Comparison of ENCODE assay signal across 8 cellular contexts in genomic region chr10:30433779-30434272, GRCh38. TPM values are rescaled to one million over a fixed set of nuclear protein-coding genes. Genes with fewer than 3 reads are reported as not detected.
DNase-seq lines count a peak whose midpoint lies in the region; FAIRE-seq and TF ChIP-seq lines count a peak whose summit lies in the region.

Gene MAP3K8 (plus strand): TSS chr10:30434184. CDS start chr10:30438939, 4,755 bp downstream.

- H2BK120ac ChIP-seq in H9 (ENCODE audit: low read depth, low read length, poor library complexity, severe bottlenecking) = no peak within 1 kb of the TSS

- peak within 1 kb of the TSS; percentile 53 to 78 (median 73); a peak in 5 of 7 replicates for H3K27ac Mint-ChIP-seq in H9
- H3K27ac Mint-ChIP-seq in astrocyte (ENCODE audit: unreplicated experiment) = peak within 1 kb of the TSS; percentile 70

- H3K9me2 ChIP-seq in hepatocyte (replicated peaks; ENCODE audit: insufficient read depth) = no peaks in the 10 kb centered on the region

- TF ChIP-seq CTCF in H9 (conservative IDR thresholded peaks at IDR 0.05) = no peak
- no peak for TF ChIP-seq CTCF in astrocyte (IDR thresholded peaks at IDR 0.05; ENCODE audit: insufficient read depth, low read depth, low read length)
- TF ChIP-seq CTCF in hepatocyte (IDR thresholded peaks at IDR 0.05; ENCODE audit: poor library complexity) = no peak

- peak within 1 kb of the TSS; percentile 79 for H3K18ac ChIP-seq in H9 (ENCODE audit: insufficient read length, low read depth, low read length)

- peak; percentile 54 for TF ChIP-seq POLR2A in GM10847 (IDR thresholded peaks at IDR 0.05; ENCODE audit: extremely low read depth, insufficient read length)

- peak; percentile 90 for DNase-seq in H9
- DNase-seq in MG63 = peak; percentile 82
- peak; percentile 60 for DNase-seq in T1000 (lab: John Stamatoyannopoulos, UW)
- DNase-seq in astrocyte (ENCODE audit: low read depth) = peak; percentile 78
- peak; percentile 93 for DNase-seq in hepatocyte (ENCODE audit: low spot score)
- peak; percentile 92 for DNase-seq in retina
- no peak for DNase-seq in NCI-H524 treated with DMSO at 0.1 percent for 48 hours (lab: John Stamatoyannopoulos, UW)

- H3T11ph ChIP-seq in H9 (ENCODE audit: low read length) = no peak within 1 kb of the TSS

- no peaks in the 10 kb centered on the region for H3K79me2 ChIP-seq in H9 (ENCODE audit: insufficient read depth, low read length)
- H3K79me2 ChIP-seq in astrocyte (ENCODE audit: insufficient read depth, low read length) = peaks cover 5% of the 10 kb centered on the region
- H3K79me2 ChIP-seq in hepatocyte = peaks cover 27% of the 10 kb centered on the region

- H3K27me3 ChIP-seq in H9 (ENCODE audit: insufficient read depth, low read length) (peaks cover 9% of the 10 kb centered on the region; the same call in 1 of the 2 replicates), MG63 (no peaks in the 10 kb centered on the region), astrocyte (ENCODE audit: insufficient read depth, low read length) (no peaks in the 10 kb centered on the region), hepatocyte (no peaks in the 10 kb centered on the region)

- H4K20me1 ChIP-seq in H9 (ENCODE audit: control insufficient read depth, insufficient read depth, insufficient read length) = no peaks in the 10 kb centered on the region
- peaks cover 5% of the 10 kb centered on the region for H4K20me1 ChIP-seq in astrocyte (ENCODE audit: insufficient read depth, low read length)
- H4K20me1 ChIP-seq in hepatocyte (ENCODE audit: insufficient read depth, poor library complexity, severe bottlenecking) = peaks cover 11% of the 10 kb centered on the region

- H2AK5ac ChIP-seq in H9 (ENCODE audit: insufficient read length, low read length) = no peak within 1 kb of the TSS

- no CpG with 5 or more reads among the region's 53 CpGs for WGBS in H9 (ENCODE audit: extremely low coverage, insufficient read length, low lambda C conversion rate)
- WGBS in hepatocyte (ENCODE audit: low lambda C conversion rate, missing lambda C conversion rate) = under 1% methylated on average over 36 of the region's 53 CpGs

- H3K27ac ChIP-seq in H9 (ENCODE audit: insufficient read length, low read depth, low read length) = no peak within 1 kb of the TSS
- H3K27ac ChIP-seq in astrocyte (ENCODE audit: low read depth, low read length) = peak within 1 kb of the TSS; percentile 77
- peak within 1 kb of the TSS; percentile 98 for H3K27ac ChIP-seq in hepatocyte

- H3K4me3 ChIP-seq in MG63 (peak within 1 kb of the TSS; percentile 78), astrocyte (ENCODE audit: insufficient read depth, low read depth, low read length) (peak within 1 kb of the TSS; percentile 73), hepatocyte (peak within 1 kb of the TSS; percentile 81)

- H3K9me3 Mint-ChIP-seq in H9 = no peaks in the 10 kb centered on the region
- H3K9me3 Mint-ChIP-seq in astrocyte (ENCODE audit: unreplicated experiment) = no peaks in the 10 kb centered on the region

- H3K9me3 ChIP-seq in H9 (ENCODE audit: control insufficient read depth, low read depth, low read length) = no peaks in the 10 kb centered on the region
- H3K9me3 ChIP-seq in MG63 = no peaks in the 10 kb centered on the region
- H3K9me3 ChIP-seq in astrocyte (ENCODE audit: insufficient read depth, low read depth, low read length) = no peaks in the 10 kb centered on the region
- no peaks in the 10 kb centered on the region for H3K9me3 ChIP-seq in hepatocyte (ENCODE audit: low read depth)

- H3K23ac ChIP-seq in H9 (ENCODE audit: insufficient read length, low read depth, low read length) = no peak within 1 kb of the TSS

- H3K27me3 Mint-ChIP-seq in H9 (ENCODE audit: low read depth) (peaks cover 55% of the 10 kb centered on the region), astrocyte (ENCODE audit: low read depth, unreplicated experiment) (peaks cover 2% of the 10 kb centered on the region)

- no peak within 1 kb of the TSS for H3K56ac ChIP-seq in H9 (ENCODE audit: insufficient read length, low read depth, low read length)

- H3K36me3 Mint-ChIP-seq in H9 (ENCODE audit: insufficient read depth in 1 of 3, low read depth in 3 of 3) (peaks cover 0 to 2% (median 0%) of the 10 kb centered on the region in 3 experiments; a peak in 4 of 7 replicates), astrocyte (ENCODE audit: low read depth, unreplicated experiment) (no peaks in the 10 kb centered on the region)

- H3K4me2 ChIP-seq in H9 (ENCODE audit: insufficient read depth, insufficient read length, low read length) (peak within 1 kb of the TSS; percentile 94), astrocyte (ENCODE audit: low read length) (peak within 1 kb of the TSS; percentile 94), hepatocyte (peak within 1 kb of the TSS; percentile 84)

- FAIRE-seq in astrocyte (lab: Jason Lieb, UNC) = no peak

- peaks cover 17% of the 10 kb centered on the region for H3K23me2 ChIP-seq in H9 (ENCODE audit: insufficient read length, low read depth, low read length, poor library complexity, severe bottlenecking)

- no peak within 1 kb of the TSS; the same call in 1 of the 2 replicates for H3K4ac ChIP-seq in H9 (ENCODE audit: low read depth, low read length)

- H3K4me1 ChIP-seq in H9 (ENCODE audit: insufficient read depth, low read length) = peaks cover 14% of the 10 kb centered on the region; the same call in 1 of the 2 replicates
- H3K4me1 ChIP-seq in astrocyte (ENCODE audit: insufficient read depth, low read length) = peaks cover 39% of the 10 kb centered on the region
- peaks cover 33% of the 10 kb centered on the region for H3K4me1 ChIP-seq in hepatocyte (ENCODE audit: insufficient read depth)

- H4K8ac ChIP-seq in H9 (replicated peaks; ENCODE audit: insufficient read length, low read depth, low read length) = no peak within 1 kb of the TSS

- no peaks in the 10 kb centered on the region; the same call in 1 of the 2 replicates for H3K36me3 ChIP-seq in MG63
- H3K36me3 ChIP-seq in astrocyte (ENCODE audit: insufficient read depth, low read length) = no peaks in the 10 kb centered on the region
- no peaks in the 10 kb centered on the region for H3K36me3 ChIP-seq in hepatocyte (replicated peaks; ENCODE audit: insufficient read depth, low read depth)

- H3K4me3 Mint-ChIP-seq in H9 = peak within 1 kb of the TSS; percentile 73 to 90
- H3K4me3 Mint-ChIP-seq in astrocyte (ENCODE audit: unreplicated experiment) = peak within 1 kb of the TSS; percentile 91

- H3K4me1 Mint-ChIP-seq in H9 (peaks cover 43 to 52% of the 10 kb centered on the region in 2 experiments), astrocyte (ENCODE audit: low read depth, unreplicated experiment) (peaks cover 28% of the 10 kb centered on the region)

- no peak within 1 kb of the TSS for H2BK15ac ChIP-seq in H9 (ENCODE audit: low read depth, low read length)

- H2BK12ac ChIP-seq in H9 (ENCODE audit: insufficient read length, low read depth, low read length) = no peak within 1 kb of the TSS

- H3K14ac ChIP-seq in H9 (ENCODE audit: insufficient read depth, low read length) = peak within 1 kb of the TSS; percentile 91

- H3K9ac ChIP-seq in H9 (ENCODE audit: extremely low read depth, insufficient read length, low read length) (peak within 1 kb of the TSS; percentile 37), astrocyte (ENCODE audit: low read length) (peak within 1 kb of the TSS; percentile 90)

- H2BK5ac ChIP-seq in H9 (ENCODE audit: insufficient read length, low read length) = no peak within 1 kb of the TSS

- no peak within 1 kb of the TSS for H4K5ac ChIP-seq in H9 (ENCODE audit: insufficient read length, low read depth, low read length)

- no peak within 1 kb of the TSS for H2AFZ ChIP-seq in H9 (ENCODE audit: low read length)
- peak within 1 kb of the TSS; percentile 85 for H2AFZ ChIP-seq in astrocyte (ENCODE audit: low read depth, low read length)
- peak within 1 kb of the TSS; percentile 52 for H2AFZ ChIP-seq in hepatocyte

- no peaks in the 10 kb centered on the region for H3K79me1 ChIP-seq in H9 (ENCODE audit: insufficient read depth, low read depth, low read length, poor library complexity, severe bottlenecking)

- no peak within 1 kb of the TSS for H4K91ac ChIP-seq in H9 (ENCODE audit: insufficient read length, low read depth, low read length)

- H2BK20ac ChIP-seq in H9 (ENCODE audit: low read depth, low read length, poor library complexity, severe bottlenecking) = no peak within 1 kb of the TSS

RNA-seq across cellular contexts. Expression of gene MAP3K8, which starts in this region (rescaled TPM):
- total RNA-seq in H9 (2021) = 1.8 and 3.5 TPM in 2 replicates
- total RNA-seq in MG63 (2014; rRNA removed; shearing (Covaris generic); ENCODE audit: low replicate concordance) = 0.10 and 1.4 TPM in 2 replicates
- total RNA-seq in astrocyte = 3.5 and 5.1 TPM in 2 replicates
- 15.5 and 23.0 TPM in 2 replicates for total RNA-seq in hepatocyte
- polyA plus RNA-seq in hepatocyte = 37.9 and 40.0 TPM in 2 replicates
